ENCODE assay signal across 1 cellular context in genomic region chr21:42878993-42879787, GRCh38.
TF ChIP-seq lines count a peak whose summit lies in the region.

WDR4 (minus strand) TSS chr21:42879539; CDS start chr21:42879495, 44 bp downstream.

TF ChIP-seq in HEK293, 187 proteins besides CTCF, POLR2A, EP300 and RAD21 (continued from another document and continues in another):
- TF ChIP-seq, protein P1, sequence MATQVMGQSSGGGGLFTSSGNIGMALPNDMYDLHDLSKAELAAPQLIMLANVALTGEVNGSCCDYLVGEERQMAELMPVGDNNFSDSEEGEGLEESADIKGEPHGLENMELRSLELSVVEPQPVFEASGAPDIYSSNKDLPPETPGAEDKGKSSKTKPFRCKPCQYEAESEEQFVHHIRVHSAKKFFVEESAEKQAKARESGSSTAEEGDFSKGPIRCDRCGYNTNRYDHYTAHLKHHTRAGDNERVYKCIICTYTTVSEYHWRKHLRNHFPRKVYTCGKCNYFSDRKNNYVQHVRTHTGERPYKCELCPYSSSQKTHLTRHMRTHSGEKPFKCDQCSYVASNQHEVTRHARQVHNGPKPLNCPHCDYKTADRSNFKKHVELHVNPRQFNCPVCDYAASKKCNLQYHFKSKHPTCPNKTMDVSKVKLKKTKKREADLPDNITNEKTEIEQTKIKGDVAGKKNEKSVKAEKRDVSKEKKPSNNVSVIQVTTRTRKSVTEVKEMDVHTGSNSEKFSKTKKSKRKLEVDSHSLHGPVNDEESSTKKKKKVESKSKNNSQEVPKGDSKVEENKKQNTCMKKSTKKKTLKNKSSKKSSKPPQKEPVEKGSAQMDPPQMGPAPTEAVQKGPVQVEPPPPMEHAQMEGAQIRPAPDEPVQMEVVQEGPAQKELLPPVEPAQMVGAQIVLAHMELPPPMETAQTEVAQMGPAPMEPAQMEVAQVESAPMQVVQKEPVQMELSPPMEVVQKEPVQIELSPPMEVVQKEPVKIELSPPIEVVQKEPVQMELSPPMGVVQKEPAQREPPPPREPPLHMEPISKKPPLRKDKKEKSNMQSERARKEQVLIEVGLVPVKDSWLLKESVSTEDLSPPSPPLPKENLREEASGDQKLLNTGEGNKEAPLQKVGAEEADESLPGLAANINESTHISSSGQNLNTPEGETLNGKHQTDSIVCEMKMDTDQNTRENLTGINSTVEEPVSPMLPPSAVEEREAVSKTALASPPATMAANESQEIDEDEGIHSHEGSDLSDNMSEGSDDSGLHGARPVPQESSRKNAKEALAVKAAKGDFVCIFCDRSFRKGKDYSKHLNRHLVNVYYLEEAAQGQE (tag by site-specific recombination; IDR thresholded peaks at IDR 0.05), result no peak
- no peak for TF ChIP-seq ZNF433 (tag by site-specific recombination; IDR thresholded peaks at IDR 0.05; ENCODE audit: low read depth)
- TF ChIP-seq, protein P2, sequence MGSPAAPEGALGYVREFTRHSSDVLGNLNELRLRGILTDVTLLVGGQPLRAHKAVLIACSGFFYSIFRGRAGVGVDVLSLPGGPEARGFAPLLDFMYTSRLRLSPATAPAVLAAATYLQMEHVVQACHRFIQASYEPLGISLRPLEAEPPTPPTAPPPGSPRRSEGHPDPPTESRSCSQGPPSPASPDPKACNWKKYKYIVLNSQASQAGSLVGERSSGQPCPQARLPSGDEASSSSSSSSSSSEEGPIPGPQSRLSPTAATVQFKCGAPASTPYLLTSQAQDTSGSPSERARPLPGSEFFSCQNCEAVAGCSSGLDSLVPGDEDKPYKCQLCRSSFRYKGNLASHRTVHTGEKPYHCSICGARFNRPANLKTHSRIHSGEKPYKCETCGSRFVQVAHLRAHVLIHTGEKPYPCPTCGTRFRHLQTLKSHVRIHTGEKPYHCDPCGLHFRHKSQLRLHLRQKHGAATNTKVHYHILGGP (tag by site-specific recombination; IDR thresholded peaks at IDR 0.05), result no peak
- no peak for TF ChIP-seq ZNF510 (tag by site-specific recombination; IDR thresholded peaks at IDR 0.05; ENCODE audit: insufficient replicate concordance)
- no peak for TF ChIP-seq ZNF416 (tag by site-specific recombination; IDR thresholded peaks at IDR 0.05)
- no peak for TF ChIP-seq ZNF311 (tag by site-specific recombination; IDR thresholded peaks at IDR 0.05; ENCODE audit: borderline replicate concordance)
- peak; percentile 86 for TF ChIP-seq ZEB2 (tag by site-specific recombination; IDR thresholded peaks at IDR 0.05)
- no peak for TF ChIP-seq ZNF23 (tag by site-specific recombination; IDR thresholded peaks at IDR 0.05; ENCODE audit: borderline replicate concordance)
- TF ChIP-seq ZNF501 (tag by site-specific recombination; IDR thresholded peaks at IDR 0.05), result no peak
- TF ChIP-seq, protein P3, sequence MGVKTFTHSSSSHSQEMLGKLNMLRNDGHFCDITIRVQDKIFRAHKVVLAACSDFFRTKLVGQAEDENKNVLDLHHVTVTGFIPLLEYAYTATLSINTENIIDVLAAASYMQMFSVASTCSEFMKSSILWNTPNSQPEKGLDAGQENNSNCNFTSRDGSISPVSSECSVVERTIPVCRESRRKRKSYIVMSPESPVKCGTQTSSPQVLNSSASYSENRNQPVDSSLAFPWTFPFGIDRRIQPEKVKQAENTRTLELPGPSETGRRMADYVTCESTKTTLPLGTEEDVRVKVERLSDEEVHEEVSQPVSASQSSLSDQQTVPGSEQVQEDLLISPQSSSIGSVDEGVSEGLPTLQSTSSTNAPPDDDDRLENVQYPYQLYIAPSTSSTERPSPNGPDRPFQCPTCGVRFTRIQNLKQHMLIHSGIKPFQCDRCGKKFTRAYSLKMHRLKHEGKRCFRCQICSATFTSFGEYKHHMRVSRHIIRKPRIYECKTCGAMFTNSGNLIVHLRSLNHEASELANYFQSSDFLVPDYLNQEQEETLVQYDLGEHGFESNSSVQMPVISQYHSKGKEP (tag by site-specific recombination; IDR thresholded peaks at IDR 0.05), result no peak
- TF ChIP-seq ZSCAN30 (tag by site-specific recombination; IDR thresholded peaks at IDR 0.05), result no peak; the same call in 1 of the 2 replicates
- TF ChIP-seq ZNF521 (tag by site-specific recombination; IDR thresholded peaks at IDR 0.05), result no peak
- TF ChIP-seq ZNF335 (tag by site-specific recombination; conservative IDR thresholded peaks at IDR 0.05), result peak; percentile 89
- no peak for TF ChIP-seq ZNF658 (tag by site-specific recombination; IDR thresholded peaks at IDR 0.05)
- TF ChIP-seq MEIS1 (CRISPR knock-in tag; IDR thresholded peaks at IDR 0.05; ENCODE audit: borderline replicate concordance), result 0 out of 2 replicates have a peak, but pooled peaks have one; percentile 27
- no peak for TF ChIP-seq ZNF404 (tag by site-specific recombination; IDR thresholded peaks at IDR 0.05)
- TF ChIP-seq TRIM28 (IDR thresholded peaks at IDR 0.05; ENCODE audit: borderline replicate concordance, low read length), result peak; percentile 56; the same call in 1 of the 2 replicates
- TF ChIP-seq IKZF3 (tag by site-specific recombination; IDR thresholded peaks at IDR 0.05), result no peak
- TF ChIP-seq ZSCAN23 (tag by site-specific recombination; IDR thresholded peaks at IDR 0.05), result peak; percentile 59; the same call in 1 of the 2 replicates
- TF ChIP-seq ZNF624 (tag by site-specific recombination; IDR thresholded peaks at IDR 0.05), result peak; percentile 65; the same call in 1 of the 2 replicates
- TF ChIP-seq ZBTB10 (tag by site-specific recombination; IDR thresholded peaks at IDR 0.05), result peak; percentile 91
- TF ChIP-seq REPIN1 (tag by site-specific recombination; IDR thresholded peaks at IDR 0.05; ENCODE audit: low read depth), result no peak
- no peak for TF ChIP-seq ZNF202 (tag by site-specific recombination; IDR thresholded peaks at IDR 0.05; ENCODE audit: borderline replicate concordance)
- TF ChIP-seq ZNF221 (tag by site-specific recombination; IDR thresholded peaks at IDR 0.05; ENCODE audit: borderline replicate concordance), result no peak
- TF ChIP-seq, protein P4, sequence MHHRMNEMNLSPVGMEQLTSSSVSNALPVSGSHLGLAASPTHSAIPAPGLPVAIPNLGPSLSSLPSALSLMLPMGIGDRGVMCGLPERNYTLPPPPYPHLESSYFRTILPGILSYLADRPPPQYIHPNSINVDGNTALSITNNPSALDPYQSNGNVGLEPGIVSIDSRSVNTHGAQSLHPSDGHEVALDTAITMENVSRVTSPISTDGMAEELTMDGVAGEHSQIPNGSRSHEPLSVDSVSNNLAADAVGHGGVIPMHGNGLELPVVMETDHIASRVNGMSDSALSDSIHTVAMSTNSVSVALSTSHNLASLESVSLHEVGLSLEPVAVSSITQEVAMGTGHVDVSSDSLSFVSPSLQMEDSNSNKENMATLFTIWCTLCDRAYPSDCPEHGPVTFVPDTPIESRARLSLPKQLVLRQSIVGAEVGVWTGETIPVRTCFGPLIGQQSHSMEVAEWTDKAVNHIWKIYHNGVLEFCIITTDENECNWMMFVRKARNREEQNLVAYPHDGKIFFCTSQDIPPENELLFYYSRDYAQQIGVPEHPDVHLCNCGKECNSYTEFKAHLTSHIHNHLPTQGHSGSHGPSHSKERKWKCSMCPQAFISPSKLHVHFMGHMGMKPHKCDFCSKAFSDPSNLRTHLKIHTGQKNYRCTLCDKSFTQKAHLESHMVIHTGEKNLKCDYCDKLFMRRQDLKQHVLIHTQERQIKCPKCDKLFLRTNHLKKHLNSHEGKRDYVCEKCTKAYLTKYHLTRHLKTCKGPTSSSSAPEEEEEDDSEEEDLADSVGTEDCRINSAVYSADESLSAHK (tag by site-specific recombination; IDR thresholded peaks at IDR 0.05), result peak; percentile 27; the same call in 1 of the 2 replicates
- no peak; the same call in 1 of the 2 replicates for TF ChIP-seq ZNF292 (tag by site-specific recombination; IDR thresholded peaks at IDR 0.05; ENCODE audit: borderline replicate concordance, low read depth)
- peak; percentile 37; the same call in 1 of the 2 replicates for TF ChIP-seq ZNF449 (tag by site-specific recombination; IDR thresholded peaks at IDR 0.05)
- TF ChIP-seq ZSCAN5A (tag by site-specific recombination; IDR thresholded peaks at IDR 0.05), result peak; percentile 92
- no peak for TF ChIP-seq SETDB1 (IDR thresholded peaks at IDR 0.05; ENCODE audit: insufficient read length, low read length)
- TF ChIP-seq, protein P5, sequence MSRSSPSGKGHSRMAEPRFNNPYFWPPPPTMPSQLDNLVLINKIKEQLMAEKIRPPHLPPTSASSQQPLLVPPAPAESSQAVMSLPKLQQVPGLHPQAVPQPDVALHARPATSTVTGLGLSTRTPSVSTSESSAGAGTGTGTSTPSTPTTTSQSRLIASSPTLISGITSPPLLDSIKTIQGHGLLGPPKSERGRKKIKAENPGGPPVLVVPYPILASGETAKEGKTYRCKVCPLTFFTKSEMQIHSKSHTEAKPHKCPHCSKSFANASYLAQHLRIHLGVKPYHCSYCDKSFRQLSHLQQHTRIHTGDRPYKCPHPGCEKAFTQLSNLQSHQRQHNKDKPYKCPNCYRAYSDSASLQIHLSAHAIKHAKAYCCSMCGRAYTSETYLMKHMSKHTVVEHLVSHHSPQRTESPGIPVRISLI (tag by site-specific recombination; IDR thresholded peaks at IDR 0.05), result no peak
- no peak for TF ChIP-seq ZNF558 (tag by site-specific recombination; IDR thresholded peaks at IDR 0.05)
- TF ChIP-seq PRDM1 (tag by site-specific recombination; IDR thresholded peaks at IDR 0.05), result no peak
- TF ChIP-seq ZNF155 (tag by site-specific recombination; IDR thresholded peaks at IDR 0.05), result no peak
- TF ChIP-seq ZNF280D (tag by site-specific recombination; IDR thresholded peaks at IDR 0.05), result no peak
- TF ChIP-seq PBX3 (CRISPR knock-in tag; IDR thresholded peaks at IDR 0.05), result peak; percentile 80; the same call in 1 of the 2 replicates
